ENCODE assay signal across 13 cellular contexts in genomic region chr7:143393267-143394041, GRCh38. TPM values are rescaled to one million over a fixed set of nuclear protein-coding genes. Genes with fewer than 3 reads are reported as not detected.
A peak's percentile ranks its signal among the peaks of the same experiment; 100 is the strongest.
DNase-seq lines count a peak whose midpoint lies in the region; ATAC-seq and TF ChIP-seq lines count a peak whose summit lies in the region.
"Had no signal": no experiment of that assay in that cellular context is flagged by ENCODE, and none has a peak within 500 bp of the region (broad histone marks: within the 10 kb centered on the region; RNA-seq: fewer than 3 reads in every experiment).

No MANE protein-coding gene starts in this region.

- no peaks in the 10 kb centered on the region for H3K27me3 Mint-ChIP-seq in T-cell
- no peaks in the 10 kb centered on the region for H3K27me3 Mint-ChIP-seq in osteocyte (ENCODE audit: unreplicated experiment)

- no peaks in the 10 kb centered on the region for H3K9me3 ChIP-seq in HEK293 (ENCODE audit: control insufficient read depth, insufficient read depth, low read depth, low read length)
- H3K9me3 ChIP-seq: stomach had no signal

- H3K36me3 Mint-ChIP-seq in T-cell (peaks cover 27% of the 10 kb centered on the region), osteocyte (ENCODE audit: unreplicated experiment) (peaks cover 30% of the 10 kb centered on the region)

- H3K4me1 Mint-ChIP-seq in T-cell (peaks cover 17 to 29% (median 22%) of the 10 kb centered on the region in 3 donors), osteocyte (ENCODE audit: unreplicated experiment) (peaks cover 37% of the 10 kb centered on the region)

- H3K4me1 ChIP-seq in HEK293 (ENCODE audit: control insufficient read depth, insufficient read depth, low read length), result no peaks in the 10 kb centered on the region

- H3K27ac Mint-ChIP-seq in T-cell, result peak overlapping the region; percentile 23 to 28
- peak overlapping the region; percentile 31 for H3K27ac Mint-ChIP-seq in osteocyte (ENCODE audit: unreplicated experiment)

- CTCF ChIA-PET in HEK293 (lab: Yijun Ruan, JAX), result interaction anchor here (0.6 to 2.2 kb wide), 4 partner anchors 10 to 69 kb away, joined by 3 to 7 read pairs (median 5); no protein-coding TSS in a partner anchor
- CTCF ChIA-PET in T-cell (lab: Charles Lee), result interaction anchor here in 1 of 2 donors (1.2 kb wide), 1 partner anchor 9 kb away, joined by 3 read pairs; no protein-coding TSS in a partner anchor

- POLR2A ChIA-PET in HEK293 (lab: Yijun Ruan, JAX), result interaction anchor here (1.5 to 2.4 kb wide), 4 partner anchors 9 to 126 kb away, joined by 3 to 10 read pairs (median 6); no protein-coding TSS in a partner anchor
- POLR2A ChIA-PET in T-cell (lab: Charles Lee), result no interaction called here

- peaks cover 0 to 41% of the 10 kb centered on the region in 2 experiments; a peak in 1 of 3 replicates for H3K36me3 ChIP-seq in HEK293 (ENCODE audit: control insufficient read depth in 2 of 2, insufficient read depth in 1 of 2, low read length in 2 of 2)

- H3K9me3 Mint-ChIP-seq in T-cell, result no peaks in the 10 kb centered on the region
- no peaks in the 10 kb centered on the region for H3K9me3 Mint-ChIP-seq in osteocyte (ENCODE audit: unreplicated experiment)

- TF ChIP-seq CTCF in HEK293 (tag by site-specific recombination; IDR thresholded peaks at IDR 0.05), result no peak
- no peak for TF ChIP-seq CTCF in fibroblast of pulmonary artery (IDR thresholded peaks at IDR 0.05; ENCODE audit: low read length, missing control alignments)
- no peak for TF ChIP-seq CTCF in osteocyte (IDR thresholded peaks at IDR 0.05)

- DNase-seq in T-cell (no peak), fibroblast of pulmonary artery (ENCODE audit: low read depth) (peak; percentile 69), osteocyte (ENCODE audit: extremely low spot score, unreplicated experiment) (no peak), NCI-H1105 treated with DMSO at 0.1 percent for 48 hours (lab: John Stamatoyannopoulos, UW) (no peak), NCI-H82 (lab: John Stamatoyannopoulos, UW) (no peak), AG08395 (ENCODE audit: low spot score) (no peak)
- DNase-seq: MV-4-11; NCI-H526; stimulated activated CD4-positive, alpha-beta T cell treated with anti-CD3 and anti-CD28 coated beads, Interleukin-2, amount 100 ng/mL, for 24 hours; stomach had no signal

- ATAC-seq in T-cell (replicated peaks in 1 of 4), result no peak

- no peak overlapping the region for H3K27ac ChIP-seq in HEK293 (ENCODE audit: extremely low read depth, low read depth, low read length)
- H3K27ac ChIP-seq: cardiac muscle cell, VCaP had no signal

- H3K4me3 Mint-ChIP-seq in T-cell (no peak overlapping the region), osteocyte (ENCODE audit: unreplicated experiment) (no peak overlapping the region)

- H3K4me3 ChIP-seq in HEK293 (ENCODE audit: low read depth, low read length), result no peak overlapping the region
- no peak overlapping the region for H3K4me3 ChIP-seq in fibroblast of pulmonary artery (replicated peaks; ENCODE audit: low read depth, low read length)
- H3K4me3 ChIP-seq: cardiac muscle cell, stomach had no signal

TF ChIP-seq in HEK293, 187 proteins besides CTCF, POLR2A, EP300 and RAD21:
- TF ChIP-seq ZNF23 (tag by site-specific recombination; IDR thresholded peaks at IDR 0.05; ENCODE audit: borderline replicate concordance) (no peak), ZNF600 (tag by site-specific recombination; IDR thresholded peaks at IDR 0.05) (peak; percentile 48; the same call in 1 of the 2 replicates), ZNF558 (tag by site-specific recombination; IDR thresholded peaks at IDR 0.05) (no peak), SCRT1 (tag by site-specific recombination; IDR thresholded peaks at IDR 0.05; ENCODE audit: borderline replicate concordance) (no peak), BCL11B (tag by site-specific recombination; IDR thresholded peaks at IDR 0.05; ENCODE audit: low read depth) (no peak), ZNF214 (tag by site-specific recombination; IDR thresholded peaks at IDR 0.05; ENCODE audit: borderline replicate concordance) (no peak), EGR2 (tag by site-specific recombination; IDR thresholded peaks at IDR 0.05; ENCODE audit: low read depth) (peak; percentile 68), ZFHX2 (tag by site-specific recombination; conservative IDR thresholded peaks at IDR 0.05) (0 out of 2 replicates have a peak, but pooled peaks have one; percentile 29), ZNF704 (tag by site-specific recombination; IDR thresholded peaks at IDR 0.05) (no peak), ZBTB49 (tag by site-specific recombination; IDR thresholded peaks at IDR 0.05; ENCODE audit: low read depth) (no peak), ZNF549 (tag by site-specific recombination; IDR thresholded peaks at IDR 0.05) (no peak)

RNA-seq across cellular contexts. Expression of gene ZYX, which starts 12.3 kb away (rescaled TPM):
- total RNA-seq in T-cell, result 100 to 1,000 TPM; 107 to 186 (median 159) TPM
- total RNA-seq in osteocyte, result 370 and 412 TPM in 2 replicates

RNA-seq across cellular contexts. Expression of gene EPHA1, which starts 15.2 kb away (rescaled TPM):
- total RNA-seq in T-cell (10 to 100 TPM; 23.8 to 49.8 (median 43.5) TPM), osteocyte (not detected in 2 replicates)

RNA-seq across cellular contexts. Expression of gene FAM131B, which starts 30.9 kb away (rescaled TPM):
- 1 to 10 TPM in 3 of 5 donors, under 1 TPM in 2; 0.08 to 3.6 (median 2.1) TPM for total RNA-seq in T-cell
- total RNA-seq in osteocyte, result 17.0 and 18.4 TPM in 2 replicates

RNA-seq across cellular contexts. Expression of gene TAS2R60, which starts 49.8 kb away (rescaled TPM):
- total RNA-seq in T-cell, result 1 to 10 TPM in 2 of 5 donors, under 1 TPM in 2, not detected in 1; 0.38 to 2.4 (median 1.0) TPM
- not detected in 2 replicates for total RNA-seq in osteocyte
- total RNA-seq: cardiac muscle cell, stomach had no signal

Comparison
In these comparisons a context has a peak if more than half of its experiments do, and no peak if none do; other contexts are left out.
1. RNA of gene EPHA1, which starts 15.2 kb away (total RNA-seq): 23.8 to 49.8 TPM in T-cell; not detected in osteocyte; every median in the first group is over 10 times any median in the second.